In the genomic region with DNA sequence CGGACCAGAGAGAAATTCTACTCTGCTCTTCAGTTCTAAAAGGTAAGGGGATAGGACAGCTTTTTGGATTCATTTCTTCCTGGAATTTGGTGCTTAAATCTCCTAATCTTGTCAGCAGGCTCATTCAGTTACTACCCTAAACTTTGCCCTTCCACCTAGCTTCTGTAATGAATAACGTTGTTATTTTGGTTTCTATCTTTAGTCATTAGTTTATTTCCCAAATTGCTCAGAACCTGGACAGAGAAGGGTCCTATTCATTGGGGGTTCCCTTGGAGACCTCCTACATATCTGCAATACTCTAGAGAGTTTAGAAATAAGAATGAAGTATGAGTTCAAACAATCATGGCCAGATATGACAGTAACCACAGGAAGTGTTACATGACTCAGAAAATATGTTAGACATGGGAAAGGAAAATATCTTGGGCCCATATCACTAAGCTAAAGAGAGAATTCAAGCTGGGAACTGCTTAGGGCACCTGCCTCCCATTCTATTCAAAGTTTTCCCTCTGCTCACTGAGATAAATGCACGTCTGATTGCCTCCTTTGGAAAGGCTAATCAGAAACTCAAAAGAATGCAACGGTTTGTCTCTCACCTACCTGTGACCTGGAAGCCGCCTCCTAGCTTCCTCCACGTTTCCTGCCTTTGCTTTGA, we compare ENCODE assay signal across 18 cellular contexts.
DNase-seq lines count a peak whose midpoint lies in the region; ATAC-seq, FAIRE-seq and TF ChIP-seq lines count a peak whose summit lies in the region.
"Had no signal": no experiment of that assay in that cellular context is flagged by ENCODE, and none has a peak within 500 bp of the region (broad histone marks: within the 10 kb centered on the region; RNA-seq: fewer than 3 reads in every experiment).

No MANE protein-coding gene starts in this region.

- H3K36me3 ChIP-seq in IMR-90 (ENCODE audit: control insufficient read depth, insufficient read depth, low read length): no peaks in the 10 kb centered on the region
- H3K36me3 ChIP-seq: SJSA1, uterus had no signal

- H2BK15ac ChIP-seq in IMR-90 (ENCODE audit: low read depth, low read length): no peak overlapping the region

- H3K9me3 ChIP-seq in IMR-90 (ENCODE audit: control insufficient read depth, insufficient read depth, low read length): no peaks in the 10 kb centered on the region; the same call in 1 of the 2 replicates
- H3K9me3 ChIP-seq: SJSA1, uterus had no signal

- ATAC-seq in GM21529 (IDR thresholded peaks at IDR 0.05; ENCODE audit: unreplicated experiment) (peak; percentile 65), IMR-90 (ENCODE audit: low read depth) (peak; percentile 59; the same call in 1 of the 2 replicates), GM21381 (IDR thresholded peaks at IDR 0.05; ENCODE audit: unreplicated experiment) (no peak)
- ATAC-seq: natural killer cell treated with Interleukin-12 subunit alpha and Interleukin-12 subunit beta and Interleukin-15 and Interleukin-18, amount 100 ng/mL, for 72 hours had no signal

- H3K9me1 ChIP-seq in IMR-90 (ENCODE audit: insufficient read depth, low read length): no peaks in the 10 kb centered on the region

- no peak overlapping the region for H3K4ac ChIP-seq in IMR-90 (ENCODE audit: low read depth, low read length)

- H2AFZ ChIP-seq in IMR-90 (replicated peaks; ENCODE audit: low read length, poor library complexity): no peak overlapping the region

- H3K79me1 ChIP-seq in IMR-90 (ENCODE audit: low read depth in 1 of 2, low read length in 2 of 2): no peaks in the 10 kb centered on the region

- no peak overlapping the region for H4K8ac ChIP-seq in IMR-90 (ENCODE audit: low read depth in 2 of 2, low read length in 2 of 2)

- H3K4me1 ChIP-seq in IMR-90 (ENCODE audit: control insufficient read depth, insufficient read depth, low read length): no peaks in the 10 kb centered on the region
- H3K4me1 ChIP-seq: uterus had no signal

- no peaks in the 10 kb centered on the region for H4K20me1 ChIP-seq in IMR-90 (ENCODE audit: insufficient read depth, low read length)

- intact Hi-C loops in IMR-90 (cut with micrococcal nuclease): no loop called here

- H3K14ac ChIP-seq in IMR-90 (replicated peaks; ENCODE audit: low read depth, low read length): no peak overlapping the region

- dilution Hi-C loops in IMR-90 (cut with HindIII; ENCODE audit: low sequenced_read_pairs, unreplicated experiment): no loop called here

- TF ChIP-seq POLR2A in IMR-90 (IDR thresholded peaks at IDR 0.05; ENCODE audit: low read depth, low read length) (no peak), H54 (IDR thresholded peaks at IDR 0.05; ENCODE audit: low read depth, low read length) (no peak)

- H3K9ac ChIP-seq in IMR-90 (ENCODE audit: low read depth, low read length): no peak overlapping the region

- TF ChIP-seq CTCF in IMR-90 (conservative IDR thresholded peaks at IDR 0.05; ENCODE audit: low read depth, low read length) (no peak), fibroblast of the aortic adventitia (IDR thresholded peaks at IDR 0.05; ENCODE audit: insufficient read depth, low read length) (no peak)

- H2AK9ac ChIP-seq in IMR-90 (replicated peaks; ENCODE audit: low read depth, low read length, poor library complexity): no peak overlapping the region

- H3K56ac ChIP-seq in IMR-90 (ENCODE audit: extremely low read depth, insufficient read depth, low read length): no peak overlapping the region

- TF ChIP-seq RAD21 in IMR-90 (IDR thresholded peaks at IDR 0.05; ENCODE audit: low read length): no peak

- H3K27ac ChIP-seq in IMR-90 (ENCODE audit: insufficient read depth, low read length): no peak overlapping the region
- H3K27ac ChIP-seq: SJSA1, uterus had no signal

- in situ Hi-C loops in IMR-90 (cut with MboI; ENCODE audit: low sequenced_read_pairs): loop anchor here (10.0 kb wide), 1 partner anchor 73 kb away; no protein-coding TSS in a partner anchor

- H2AK5ac ChIP-seq in IMR-90 (ENCODE audit: low read depth, low read length): no peak overlapping the region

- CTCF ChIA-PET in IMR-90 (lab: Yijun Ruan, JAX): interaction anchor here (0.6 to 1.4 kb wide), 2 partner anchors 10 to 426 kb away, joined by 3 to 4 read pairs; no protein-coding TSS in a partner anchor

- WGBS in IMR-90 (ENCODE audit: extremely low coverage in 2 of 2, insufficient read length in 1 of 2), 2 experiments: 60% methylated on average over 2 of the region's 6 CpGs; no CpG with 5 or more reads in 1 of the 2 experiments

- H4K91ac ChIP-seq in IMR-90 (ENCODE audit: insufficient read depth, low read depth, low read length): no peak overlapping the region

- POLR2A ChIA-PET in IMR-90 (lab: Charles Lee; ENCODE audit: unreplicated experiment): no interaction called here

- no peak overlapping the region for H4K5ac ChIP-seq in IMR-90 (ENCODE audit: low read depth, low read length)

- H3K23ac ChIP-seq in IMR-90 (ENCODE audit: low read depth, low read length): no peak overlapping the region

- no peak overlapping the region for H3K4me2 ChIP-seq in IMR-90 (ENCODE audit: low read depth, low read length)
- H3K4me2 ChIP-seq: smooth muscle cell had no signal

- H3K27me3 ChIP-seq in IMR-90 (ENCODE audit: control insufficient read depth, insufficient read depth, low read length): no peaks in the 10 kb centered on the region
- H3K27me3 ChIP-seq: SJSA1, uterus had no signal

- H2BK5ac ChIP-seq in IMR-90 (ENCODE audit: low read depth, low read length, poor library complexity, severe bottlenecking): no peak overlapping the region

- no peak for FAIRE-seq in H54 (lab: Jason Lieb, UNC)
- FAIRE-seq: G401.6, GM19239, HTR-8/SVneo had no signal

- peak; percentile 77 for DNase-seq in COLO829 (ENCODE audit: low spot score)
- DNase-seq in IMR-90: peak; percentile 49
- DNase-seq in fibroblast of the aortic adventitia (ENCODE audit: low read depth): peak; percentile 37
- no peak for DNase-seq in NCI-H510A treated with DMSO at 0.1 percent for 48 hours (lab: John Stamatoyannopoulos, UW)
- DNase-seq in H54 (ENCODE audit: insufficient read length, low spot score): no peak
- DNase-seq in NK-92 treated with Interleukin-12 subunit alpha and Interleukin-12 subunit beta, amount 100 ng/mL, for 24 hours (lab: John Stamatoyannopoulos, UW): no peak
- DNase-seq: cerebellar nuclear complex, NCI-H1417, NCI-H774, uterus had no signal

- H3K4me3 ChIP-seq in IMR-90 (ENCODE audit: insufficient read depth, low read depth, low read length) (no peak overlapping the region), fibroblast of the aortic adventitia (ENCODE audit: low read depth, low read length) (no peak overlapping the region)
- H3K4me3 ChIP-seq: SJSA1, smooth muscle cell, uterus had no signal

- H3K18ac ChIP-seq in IMR-90 (ENCODE audit: low read depth, low read length): no peak overlapping the region

- BruUV-seq in IMR-90 (replicated peaks; lab: Mats Ljungman, UMichigan): no TSS peak

- H2BK20ac ChIP-seq in IMR-90 (ENCODE audit: low read depth, low read length): no peak overlapping the region

- H2BK120ac ChIP-seq in IMR-90 (ENCODE audit: low read depth, low read length): no peak overlapping the region

TF ChIP-seq in IMR-90, 13 proteins besides CTCF, POLR2A, EP300 and RAD21:
- TF ChIP-seq MAFK (IDR thresholded peaks at IDR 0.05; ENCODE audit: low read depth, low read length) (no peak), CEBPB (IDR thresholded peaks at IDR 0.05; ENCODE audit: low read depth, low read length) (no peak), CHD1 (IDR thresholded peaks at IDR 0.05; ENCODE audit: low read depth, low read length) (no peak), MXI1 (IDR thresholded peaks at IDR 0.05; ENCODE audit: borderline replicate concordance, low read depth, low read length) (no peak), SMC3 (IDR thresholded peaks at IDR 0.05; ENCODE audit: low read depth, low read length) (no peak), FOS (IDR thresholded peaks at IDR 0.05; ENCODE audit: low read depth, low read length) (no peak), BHLHE40 (IDR thresholded peaks at IDR 0.05; ENCODE audit: low read depth, low read length) (no peak), NFE2L2 (IDR thresholded peaks at IDR 0.05; ENCODE audit: low read depth, low read length) (no peak), RFX5 (IDR thresholded peaks at IDR 0.05; ENCODE audit: low read depth, low read length) (no peak), RCOR1 (IDR thresholded peaks at IDR 0.05; ENCODE audit: insufficient replicate concordance, low read length) (no peak), MAZ (IDR thresholded peaks at IDR 0.05; ENCODE audit: borderline replicate concordance, low read depth, low read length) (no peak)
- TF ChIP-seq, protein P1, sequence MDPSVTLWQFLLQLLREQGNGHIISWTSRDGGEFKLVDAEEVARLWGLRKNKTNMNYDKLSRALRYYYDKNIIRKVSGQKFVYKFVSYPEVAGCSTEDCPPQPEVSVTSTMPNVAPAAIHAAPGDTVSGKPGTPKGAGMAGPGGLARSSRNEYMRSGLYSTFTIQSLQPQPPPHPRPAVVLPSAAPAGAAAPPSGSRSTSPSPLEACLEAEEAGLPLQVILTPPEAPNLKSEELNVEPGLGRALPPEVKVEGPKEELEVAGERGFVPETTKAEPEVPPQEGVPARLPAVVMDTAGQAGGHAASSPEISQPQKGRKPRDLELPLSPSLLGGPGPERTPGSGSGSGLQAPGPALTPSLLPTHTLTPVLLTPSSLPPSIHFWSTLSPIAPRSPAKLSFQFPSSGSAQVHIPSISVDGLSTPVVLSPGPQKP (IDR thresholded peaks at IDR 0.05; ENCODE audit: borderline replicate concordance, low read depth, low read length): no peak
- TF ChIP-seq, protein P2, sequence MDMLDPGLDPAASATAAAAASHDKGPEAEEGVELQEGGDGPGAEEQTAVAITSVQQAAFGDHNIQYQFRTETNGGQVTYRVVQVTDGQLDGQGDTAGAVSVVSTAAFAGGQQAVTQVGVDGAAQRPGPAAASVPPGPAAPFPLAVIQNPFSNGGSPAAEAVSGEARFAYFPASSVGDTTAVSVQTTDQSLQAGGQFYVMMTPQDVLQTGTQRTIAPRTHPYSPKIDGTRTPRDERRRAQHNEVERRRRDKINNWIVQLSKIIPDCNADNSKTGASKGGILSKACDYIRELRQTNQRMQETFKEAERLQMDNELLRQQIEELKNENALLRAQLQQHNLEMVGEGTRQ (IDR thresholded peaks at IDR 0.05; ENCODE audit: low read depth, low read length): no peak

Comparison
In these comparisons a context has a peak if more than half of its experiments do, and no peak if none do; other contexts are left out.
1. DNase-seq: peak in COLO829 (single experiment), IMR-90 (single experiment) and fibroblast of the aortic adventitia (single experiment); none in NCI-H510A treated with DMSO at 0.1 percent for 48 hours (single experiment), H54 (single experiment) and NK-92 treated with Interleukin-12 subunit alpha and Interleukin-12 subunit beta, amount 100 ng/mL, for 24 hours (single experiment).